Comparison of ENCODE assay signal across 8 cellular contexts in the genomic region with DNA sequence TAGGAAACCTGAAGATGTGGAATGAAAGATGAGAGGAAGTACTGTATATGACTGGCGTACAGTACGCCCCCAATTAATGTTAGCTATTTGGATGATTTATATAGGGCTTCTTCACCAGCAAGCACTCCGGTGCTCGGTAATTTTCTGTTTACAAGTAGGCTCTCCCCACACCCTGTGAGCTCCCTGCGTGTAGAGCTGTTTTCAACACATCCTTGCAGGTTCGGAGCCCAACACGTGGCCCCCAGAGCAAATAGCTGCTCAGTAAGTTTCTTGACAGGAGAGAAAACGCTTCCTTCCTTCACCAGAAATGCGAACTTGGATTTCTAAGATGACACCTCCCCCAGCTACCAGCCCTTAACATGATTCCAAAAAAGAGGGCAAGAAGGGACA. TPM values are rescaled to one million over a fixed set of nuclear protein-coding genes. Genes with fewer than 3 reads are reported as not detected.
DNase-seq lines count a peak whose midpoint lies in the region; ATAC-seq, FAIRE-seq and TF ChIP-seq lines count a peak whose summit lies in the region.

No MANE protein-coding gene starts in this region.

- peak overlapping the region; percentile 66 for H3K4me2 ChIP-seq in keratinocyte (ENCODE audit: control insufficient read depth, extremely low read depth, insufficient read depth, low read depth, low read length)

- H3K27me3 ChIP-seq in keratinocyte (ENCODE audit: control insufficient read depth, extremely low read depth, insufficient read depth, low read length) = no peaks in the 10 kb centered on the region
- no peaks in the 10 kb centered on the region for H3K27me3 ChIP-seq in suprapubic skin

- H3K9me3 Mint-ChIP-seq in T-helper 2 cell treated with Interferon-gamma antibody and Interleukin-4, amounts not matched to agents 5 μg/mL and 100 μg/mL, for 36 hours = no peaks in the 10 kb centered on the region
- no peaks in the 10 kb centered on the region for H3K9me3 Mint-ChIP-seq in activated naive CD8-positive, alpha-beta T cell treated with anti-CD3 and anti-CD28 coated beads, Interleukin-2, amount 10 ng/mL, durations not matched to agents 7 days and 5 days

- H3K4me3 ChIP-seq in keratinocyte (ENCODE audit: control insufficient read depth in 2 of 3, extremely low read depth in 1 of 3, insufficient read depth in 2 of 3, low read depth in 1 of 3, low read length in 3 of 3) (peak overlapping the region; percentile 76 to 96 (median 80)), suprapubic skin (peak overlapping the region; percentile 100)

- dilution Hi-C loops in keratinocyte (cut with MboI; ENCODE audit: extremely low pct_ligation_motif_present, low sequenced_read_pairs) = no loop called here

- H3K79me2 ChIP-seq in keratinocyte (ENCODE audit: control insufficient read depth, insufficient read depth, low read length) = peaks cover 59% of the 10 kb centered on the region

- H3K9me3 ChIP-seq in keratinocyte (ENCODE audit: control insufficient read depth, low read depth, low read length) (no peaks in the 10 kb centered on the region), suprapubic skin (no peaks in the 10 kb centered on the region)

- peaks cover 46% of the 10 kb centered on the region for H3K4me1 Mint-ChIP-seq in T-helper 2 cell treated with Interferon-gamma antibody and Interleukin-4, amounts not matched to agents 5 μg/mL and 100 μg/mL, for 36 hours (ENCODE audit: low read depth)
- H3K4me1 Mint-ChIP-seq in activated naive CD8-positive, alpha-beta T cell treated with anti-CD3 and anti-CD28 coated beads, Interleukin-2, amount 10 ng/mL, durations not matched to agents 7 days and 5 days = peaks cover 39% of the 10 kb centered on the region

- ATAC-seq in activated naive CD8-positive, alpha-beta T cell treated with anti-CD3 and anti-CD28 coated beads, Interleukin-2, amount 10 ng/mL, durations not matched to agents 7 days and 5 days (ENCODE audit: low read depth) = no peak

- peaks cover under 1% of the 10 kb centered on the region for H4K20me1 ChIP-seq in keratinocyte (ENCODE audit: control insufficient read depth, extremely low read depth, insufficient read depth, low read length)

- TF ChIP-seq EP300 in suprapubic skin (IDR thresholded peaks at IDR 0.05) = no peak

- peak overlapping the region; percentile 73 for H3K27ac ChIP-seq in keratinocyte (ENCODE audit: control insufficient read depth, insufficient read depth, low read length)
- H3K27ac ChIP-seq in suprapubic skin = no peak overlapping the region

- H3K4me1 ChIP-seq in keratinocyte (ENCODE audit: control insufficient read depth, extremely low read depth, insufficient read depth, low read length) (peaks cover 35% of the 10 kb centered on the region), suprapubic skin (peaks cover 35% of the 10 kb centered on the region)

- no peak for TF ChIP-seq CTCF in keratinocyte (optimal IDR thresholded peaks at IDR 0.05 in 1 of 3, IDR thresholded peaks at IDR 0.05 in 1 of 3, conservative IDR thresholded peaks at IDR 0.05 in 1 of 3; ENCODE audit: extremely low read depth in 1 of 3, insufficient read depth in 2 of 3, low read length in 3 of 3)
- no peak for TF ChIP-seq CTCF in suprapubic skin (IDR thresholded peaks at IDR 0.05)

- H3K36me3 ChIP-seq in keratinocyte (ENCODE audit: control insufficient read depth in 2 of 2, extremely low read depth in 1 of 2, insufficient read depth in 2 of 2, low read length in 2 of 2) (peaks cover 2 to 12% of the 10 kb centered on the region in 2 experiments), suprapubic skin (peaks cover 4% of the 10 kb centered on the region)

- DNase-seq in T-helper 2 cell treated with Interferon-gamma antibody and Interleukin-4, amounts not matched to agents 5 μg/mL and 100 μg/mL, for 36 hours (ENCODE audit: low spot score) = no peak
- no peak for DNase-seq in T-helper 2 cell
- DNase-seq in activated naive CD8-positive, alpha-beta T cell treated with anti-CD3 and anti-CD28 coated beads, Interleukin-2, amount 10 ng/mL, durations not matched to agents 7 days and 5 days = no peak
- no peak for DNase-seq in keratinocyte (ENCODE audit: low read depth, low spot score)
- DNase-seq in suprapubic skin (ENCODE audit: low spot score in 2 of 2) = no peak
- no peak for DNase-seq in NCI-H526 (lab: John Stamatoyannopoulos, UW)
- DNase-seq in effector CD8-positive, alpha-beta T cell (lab: John Stamatoyannopoulos, UW) = no peak
- no peak for DNase-seq in NCI-H1436 (lab: John Stamatoyannopoulos, UW)

- H3K9me1 ChIP-seq in keratinocyte (ENCODE audit: control insufficient read depth, extremely low read depth, insufficient read depth, low read length) = peaks cover 4% of the 10 kb centered on the region

- POLR2A ChIA-PET in activated naive CD8-positive, alpha-beta T cell treated with anti-CD3 and anti-CD28 coated beads, Interleukin-2, amount 10 ng/mL, durations not matched to agents 7 days and 5 days (lab: Charles Lee) = interaction anchor here (3.2 kb wide), 1 partner anchor 81 kb away, joined by 17 read pairs; the partner anchor contains the start of gene VAPB

- FAIRE-seq in keratinocyte (lab: Jason Lieb, UNC) = no peak

- H2AFZ ChIP-seq in keratinocyte (ENCODE audit: control insufficient read depth, low read length) = no peak overlapping the region

- H3K27me3 Mint-ChIP-seq in T-helper 2 cell treated with Interferon-gamma antibody and Interleukin-4, amounts not matched to agents 5 μg/mL and 100 μg/mL, for 36 hours (ENCODE audit: low read depth) = no peaks in the 10 kb centered on the region
- no peaks in the 10 kb centered on the region for H3K27me3 Mint-ChIP-seq in activated naive CD8-positive, alpha-beta T cell treated with anti-CD3 and anti-CD28 coated beads, Interleukin-2, amount 10 ng/mL, durations not matched to agents 7 days and 5 days

- H3K9ac ChIP-seq in keratinocyte (ENCODE audit: control insufficient read depth, extremely low read depth, insufficient read depth, low read length) = peak overlapping the region; percentile 79

- peak overlapping the region; percentile 90 for H3K27ac Mint-ChIP-seq in T-helper 2 cell treated with Interferon-gamma antibody and Interleukin-4, amounts not matched to agents 5 μg/mL and 100 μg/mL, for 36 hours
- H3K27ac Mint-ChIP-seq in activated naive CD8-positive, alpha-beta T cell treated with anti-CD3 and anti-CD28 coated beads, Interleukin-2, amount 10 ng/mL, durations not matched to agents 7 days and 5 days = peak overlapping the region; percentile 73

- H3K36me3 Mint-ChIP-seq in T-helper 2 cell treated with Interferon-gamma antibody and Interleukin-4, amounts not matched to agents 5 μg/mL and 100 μg/mL, for 36 hours (ENCODE audit: low read depth) = peaks cover 19% of the 10 kb centered on the region
- peaks cover 17% of the 10 kb centered on the region for H3K36me3 Mint-ChIP-seq in activated naive CD8-positive, alpha-beta T cell treated with anti-CD3 and anti-CD28 coated beads, Interleukin-2, amount 10 ng/mL, durations not matched to agents 7 days and 5 days

- TF ChIP-seq POLR2A in suprapubic skin (IDR thresholded peaks at IDR 0.05) = no peak

- peak overlapping the region; percentile 83 for H3K4me3 Mint-ChIP-seq in T-helper 2 cell treated with Interferon-gamma antibody and Interleukin-4, amounts not matched to agents 5 μg/mL and 100 μg/mL, for 36 hours
- peak overlapping the region; percentile 85 for H3K4me3 Mint-ChIP-seq in activated naive CD8-positive, alpha-beta T cell treated with anti-CD3 and anti-CD28 coated beads, Interleukin-2, amount 10 ng/mL, durations not matched to agents 7 days and 5 days

- WGBS in suprapubic skin = 48% methylated on average over 9 of the region's 9 CpGs

RNA-seq across cellular contexts. Expression of gene RAB22A, which starts 1.2 kb away (rescaled TPM):
- 10 to 100 TPM; 17.3 to 18.5 TPM for total RNA-seq in activated naive CD8-positive, alpha-beta T cell treated with anti-CD3 and anti-CD28 coated beads, Interleukin-2, amount 10 ng/mL, durations not matched to agents 7 days and 5 days
- polyA plus RNA-seq in keratinocyte = 16.0 to 22.9 TPM (median 17.1 TPM) in 3 replicates
- 12.6 TPM for polyA plus RNA-seq in keratinocyte (2011; ENCODE audit: low read depth)
- polyA plus RNA-seq in keratinocyte (2011; cell fraction: cytosol; rRNA removed) = 12.5 and 19.7 TPM in 2 replicates
- polyA plus RNA-seq in keratinocyte (2011; cell fraction: nucleus; rRNA removed) = 17.4 and 18.9 TPM in 2 replicates
- polyA plus RNA-seq in keratinocyte (2012; ENCODE audit: low replicate concordance) = 14.2 and 16.1 TPM in 2 replicates
- polyA minus RNA-seq in keratinocyte = 12.3 to 30.9 TPM (median 23.4 TPM) in 3 replicates
- polyA minus RNA-seq in keratinocyte (2011; cell fraction: cytosol; rRNA and poly(A)+ RNA removed) = 18.4 TPM
- polyA minus RNA-seq in keratinocyte (2011; cell fraction: nucleus; rRNA and poly(A)+ RNA removed) = 14.5 and 28.5 TPM in 2 replicates
- total RNA-seq in suprapubic skin = 10 to 100 TPM; 17.0 to 21.6 (median 19.1) TPM
